In genomic region chr14:74619672-74620131, GRCh38 we compare ENCODE assay signal across 8 cellular contexts. TPM values are rescaled to one million over a fixed set of nuclear protein-coding genes. Genes with fewer than 3 reads are reported as not detected.
DNase-seq lines count a peak whose midpoint lies in the region; ATAC-seq and TF ChIP-seq lines count a peak whose summit lies in the region.

No MANE protein-coding gene starts in this region.

- H3K9me3 ChIP-seq in ovary (no peaks in the 10 kb centered on the region), BE2C (no peaks in the 10 kb centered on the region)

- H3K4me1 ChIP-seq in ovary (ENCODE audit: insufficient read depth): peaks cover 16% of the 10 kb centered on the region
- H3K4me1 ChIP-seq in BE2C: peaks cover 4% of the 10 kb centered on the region; the same call in 1 of the 2 replicates

- TF ChIP-seq EP300 in ovary (IDR thresholded peaks at IDR 0.05): no peak

- H3K27ac ChIP-seq in ovary (peak overlapping the region; percentile 14 to 63), caudate nucleus (ENCODE audit: low read depth, low read length) (no peak overlapping the region)

- TF ChIP-seq CTCF in ovary (IDR thresholded peaks at IDR 0.05): no peak
- no peak for TF ChIP-seq CTCF in BE2C (IDR thresholded peaks at IDR 0.05; ENCODE audit: low read depth, low read length)

- H3K36me3 ChIP-seq in ovary: no peaks in the 10 kb centered on the region
- no peaks in the 10 kb centered on the region for H3K36me3 ChIP-seq in BE2C

- intact Hi-C loops in ovary (cut with DNase I): loop anchor here in 2 of 4 donors (10.0 kb wide), 2 partner anchors 85 to 185 kb away; no protein-coding TSS in a partner anchor

- no peaks in the 10 kb centered on the region for H3K27me3 ChIP-seq in ovary
- H3K27me3 ChIP-seq in BE2C: no peaks in the 10 kb centered on the region

- in situ Hi-C loops in SK-MEL-5 (cut with HindIII; ENCODE audit: low pct_unique_long_range_greater_than_20kb, low sequenced_read_pairs): no loop called here

- no peak for ATAC-seq in HG03439 (IDR thresholded peaks at IDR 0.05; ENCODE audit: unreplicated experiment)

- no peak overlapping the region for H3K4me3 ChIP-seq in ovary
- no peak overlapping the region for H3K4me3 ChIP-seq in BE2C (ENCODE audit: low read depth, low read length)

- DNase-seq in COLO829 (ENCODE audit: low spot score): peak; percentile 54
- DNase-seq in SK-MEL-5 (ENCODE audit: low read depth, low spot score): peak; percentile 15
- DNase-seq in fibroblast of peridontal ligament (ENCODE audit: extremely low read depth): peak; percentile 98
- peak; percentile 79 to 92 (median 89) for DNase-seq in ovary
- DNase-seq in NCI-H1105 (lab: John Stamatoyannopoulos, UW): no peak
- DNase-seq in BE2C: no peak
- no peak for DNase-seq in caudate nucleus (lab: John Stamatoyannopoulos, UW)

- WGBS in ovary, 3 donors: 14 to 25% (median 16%) methylated on average over 5 to 6 of the region's 6 CpGs

- no peak for TF ChIP-seq POLR2A in ovary (IDR thresholded peaks at IDR 0.05)

RNA-seq across cellular contexts. Expression of gene LTBP2, which starts 7.7 kb away (rescaled TPM):
- total RNA-seq in SK-MEL-5 (2014; rRNA removed; shearing (Covaris generic)): 0.59 and 1.7 TPM in 2 replicates
- polyA plus RNA-seq in SK-MEL-5 (2015; cell fraction: cytosol; rRNA removed): 1.3 and 1.9 TPM in 2 replicates
- 0.85 and 0.99 TPM in 2 replicates for polyA plus RNA-seq in SK-MEL-5 (2015; cell fraction: nucleus; rRNA removed)
- total RNA-seq in ovary: 10 to 100 TPM; 31.4 to 85.0 (median 61.7) TPM
- 10 to 100 TPM; 32.2 to 37.8 TPM for polyA plus RNA-seq in ovary
- polyA plus RNA-seq in BE2C (2012; ENCODE audit: insufficient read depth, insufficient read length, low read depth): 1.2 TPM

Comparison
In these comparisons a context has a peak if more than half of its experiments do, and no peak if none do; other contexts are left out.
1. DNase-seq: peak in COLO829 (single experiment), SK-MEL-5 (single experiment), fibroblast of peridontal ligament (single experiment) and ovary (5 of 5); none in NCI-H1105 (single experiment), BE2C (single experiment) and caudate nucleus (0 of 61).
2. RNA of gene LTBP2, which starts 7.7 kb away (total RNA-seq): 31.4 to 85.0 TPM in ovary; 0.59 to 1.7 TPM in SK-MEL-5; every median in the first group is over 10 times any median in the second.